Comparison of ENCODE assay signal across 8 cellular contexts in the genomic region with DNA sequence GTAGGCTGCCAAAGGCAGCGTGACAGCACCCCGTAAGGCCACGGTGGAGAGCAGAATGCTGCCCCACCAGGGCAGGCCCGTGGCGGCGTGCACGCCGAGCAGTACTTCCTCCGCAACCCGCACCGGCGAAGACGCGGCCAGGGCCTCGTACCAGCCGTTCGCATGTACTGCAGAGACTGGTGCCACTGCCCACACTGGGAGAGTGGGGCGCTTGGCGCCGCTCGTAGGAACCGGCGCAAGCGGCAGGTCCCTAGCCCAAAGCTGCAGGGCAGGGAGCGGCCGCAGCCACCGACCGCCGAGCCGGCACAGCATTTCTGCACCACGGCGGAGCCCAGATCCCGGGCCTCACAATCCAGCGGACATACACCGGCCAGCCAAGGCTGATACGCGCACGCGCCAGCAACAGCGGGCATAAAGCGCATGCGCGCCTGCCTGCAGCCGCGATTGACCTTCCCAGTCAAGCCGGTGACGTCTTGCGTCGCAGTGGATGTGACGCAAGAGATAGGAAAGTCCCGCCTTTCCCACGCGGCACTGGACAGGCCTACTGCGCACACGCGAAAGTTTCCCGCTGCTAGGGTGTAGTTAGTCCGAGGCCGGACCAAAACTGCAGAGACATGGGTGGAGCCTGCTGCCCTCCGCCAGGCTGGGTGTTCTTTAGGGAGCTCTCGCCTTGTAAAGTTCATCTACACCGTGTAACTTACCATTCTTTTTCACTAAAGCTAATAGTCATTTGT.
DNase-seq lines count a peak whose midpoint lies in the region; ATAC-seq and TF ChIP-seq lines count a peak whose summit lies in the region.

A gene with protein sequence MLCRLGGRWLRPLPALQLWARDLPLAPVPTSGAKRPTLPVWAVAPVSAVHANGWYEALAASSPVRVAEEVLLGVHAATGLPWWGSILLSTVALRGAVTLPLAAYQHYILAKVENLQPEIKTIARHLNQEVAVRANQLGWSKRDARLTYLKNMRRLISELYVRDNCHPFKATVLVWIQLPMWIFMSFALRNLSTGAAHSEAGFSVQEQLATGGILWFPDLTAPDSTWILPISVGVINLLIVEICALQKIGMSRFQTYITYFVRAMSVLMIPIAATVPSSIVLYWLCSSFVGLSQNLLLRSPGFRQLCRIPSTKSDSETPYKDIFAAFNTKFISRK (minus strand): TSS at position 379 of the 734 bp plus-strand sequence. CDS start 67 bp downstream, at position 312.

- CTCF ChIA-PET in GM10248 (lab: Yijun Ruan, JAX): interaction anchor here (1.0 to 1.8 kb wide), 5 partner anchors 11 to 188 kb away, joined by 3 to 6 read pairs (median 3); no protein-coding TSS in a partner anchor

- H3K27me3 Mint-ChIP-seq in activated naive CD4-positive, alpha-beta T cell treated with anti-CD3 and anti-CD28 coated beads, Interleukin-2, amount 50 U/mL, for 24 hours: no peaks in the 10 kb centered on the region

- DNase-seq in GM10248 (ENCODE audit: extremely low spot score) (peak; percentile 93), NCI-H1092 (lab: John Stamatoyannopoulos, UW) (peak; percentile 98), germinal center (ENCODE audit: low spot score) (peak; percentile 94), non-pigmented ciliary epithelial cell (ENCODE audit: low read depth) (peak; percentile 93), superior temporal gyrus (ENCODE audit: extremely low spot score) (peak; percentile 99)

- H3K27ac Mint-ChIP-seq in activated naive CD4-positive, alpha-beta T cell treated with anti-CD3 and anti-CD28 coated beads, Interleukin-2, amount 50 U/mL, for 24 hours: peak within 1 kb of the TSS; percentile 98

- ATAC-seq in HG02588 (IDR thresholded peaks at IDR 0.05; ENCODE audit: unreplicated experiment) (peak; percentile 87), SK-N-SH treated with all-trans-retinoic acid at 6 μM for 48 hours (peak; percentile 93)

- no peak for TF ChIP-seq CTCF in GM10248 (IDR thresholded peaks at IDR 0.05; ENCODE audit: control extremely low read depth, extremely low read depth, low read depth, missing control alignments)

- peak within 1 kb of the TSS; percentile 91 for H3K4me3 Mint-ChIP-seq in activated naive CD4-positive, alpha-beta T cell treated with anti-CD3 and anti-CD28 coated beads, Interleukin-2, amount 50 U/mL, for 24 hours

- H3K9me3 Mint-ChIP-seq in activated naive CD4-positive, alpha-beta T cell treated with anti-CD3 and anti-CD28 coated beads, Interleukin-2, amount 50 U/mL, for 24 hours: no peaks in the 10 kb centered on the region

- H3K36me3 Mint-ChIP-seq in activated naive CD4-positive, alpha-beta T cell treated with anti-CD3 and anti-CD28 coated beads, Interleukin-2, amount 50 U/mL, for 24 hours: peaks cover 7% of the 10 kb centered on the region

- POLR2A ChIA-PET in GM10248 (lab: Yijun Ruan, JAX): interaction anchor here (1.0 kb wide), 2 partner anchors 12 to 190 kb away, joined by 3 to 4 read pairs; no protein-coding TSS in a partner anchor

- H3K4me1 Mint-ChIP-seq in activated naive CD4-positive, alpha-beta T cell treated with anti-CD3 and anti-CD28 coated beads, Interleukin-2, amount 50 U/mL, for 24 hours: peaks cover 42% of the 10 kb centered on the region

TF ChIP-seq in SK-N-SH treated with all-trans-retinoic acid at 6 μM for 48 hours, 23 proteins besides CTCF, POLR2A, EP300 and RAD21:
- TF ChIP-seq ZNF8 (CRISPR knock-in tag; IDR thresholded peaks at IDR 0.05): no peak
- no peak for TF ChIP-seq PPARA (CRISPR knock-in tag; IDR thresholded peaks at IDR 0.05; ENCODE audit: borderline replicate concordance)
- no peak for TF ChIP-seq CSDC2 (CRISPR knock-in tag; IDR thresholded peaks at IDR 0.05)
- no peak for TF ChIP-seq SNAI2 (CRISPR knock-in tag; IDR thresholded peaks at IDR 0.05)
- no peak for TF ChIP-seq BACH2 (CRISPR knock-in tag; IDR thresholded peaks at IDR 0.05; ENCODE audit: borderline replicate concordance)
- TF ChIP-seq ZNF70 (CRISPR knock-in tag; IDR thresholded peaks at IDR 0.05): no peak
- TF ChIP-seq, protein P1, sequence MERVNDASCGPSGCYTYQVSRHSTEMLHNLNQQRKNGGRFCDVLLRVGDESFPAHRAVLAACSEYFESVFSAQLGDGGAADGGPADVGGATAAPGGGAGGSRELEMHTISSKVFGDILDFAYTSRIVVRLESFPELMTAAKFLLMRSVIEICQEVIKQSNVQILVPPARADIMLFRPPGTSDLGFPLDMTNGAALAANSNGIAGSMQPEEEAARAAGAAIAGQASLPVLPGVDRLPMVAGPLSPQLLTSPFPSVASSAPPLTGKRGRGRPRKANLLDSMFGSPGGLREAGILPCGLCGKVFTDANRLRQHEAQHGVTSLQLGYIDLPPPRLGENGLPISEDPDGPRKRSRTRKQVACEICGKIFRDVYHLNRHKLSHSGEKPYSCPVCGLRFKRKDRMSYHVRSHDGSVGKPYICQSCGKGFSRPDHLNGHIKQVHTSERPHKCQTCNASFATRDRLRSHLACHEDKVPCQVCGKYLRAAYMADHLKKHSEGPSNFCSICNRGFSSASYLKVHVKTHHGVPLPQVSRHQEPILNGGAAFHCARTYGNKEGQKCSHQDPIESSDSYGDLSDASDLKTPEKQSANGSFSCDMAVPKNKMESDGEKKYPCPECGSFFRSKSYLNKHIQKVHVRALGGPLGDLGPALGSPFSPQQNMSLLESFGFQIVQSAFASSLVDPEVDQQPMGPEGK (CRISPR knock-in tag; IDR thresholded peaks at IDR 0.05; ENCODE audit: borderline replicate concordance): no peak
- no peak for TF ChIP-seq ISL1 (CRISPR knock-in tag; IDR thresholded peaks at IDR 0.05)
- no peak for TF ChIP-seq ZNF565 (CRISPR knock-in tag; conservative IDR thresholded peaks at IDR 0.05; ENCODE audit: low read depth)
TF ChIP-seq in SK-N-SH treated with all-trans-retinoic acid at 6 μM for 48 hours: peak in this region for 0.

Comparison
In these comparisons a context has a peak if more than half of its experiments do, and no peak if none do; other contexts are left out.
1. Peak in every context shown above with its lines: DNase-seq and ATAC-seq.